Comparison of ENCODE assay signal across 36 cellular contexts in genomic region chr6:11407403-11407802, GRCh38.
"Had no signal": no experiment of that assay in that cellular context is flagged by ENCODE, and none has a peak within 500 bp of the region (broad histone marks: within the 10 kb centered on the region; RNA-seq: fewer than 3 reads in every experiment).

No MANE protein-coding gene starts in this region.

- H3K27me3 Mint-ChIP-seq: activated CD4-positive, alpha-beta T cell treated with anti-CD3 and anti-CD28 coated beads for 36 hours; activated CD8-positive, alpha-beta memory T cell treated with anti-CD3 and anti-CD28 coated beads, Interleukin-2, amount 10 ng/mL, durations not matched to agents 7 days and 5 days; activated naive CD4-positive, alpha-beta T cell treated with anti-CD3 and anti-CD28 coated beads, Interleukin-2, amount 50 U/mL, for 24 hours; activated naive CD8-positive, alpha-beta T cell; activated naive CD8-positive, alpha-beta T cell treated with anti-CD3 and anti-CD28 coated beads, Interleukin-2, amount 10 ng/mL, durations not matched to agents 7 days and 5 days; activated naive CD8-positive, alpha-beta T cell treated with anti-CD3 and anti-CD28 coated beads, Interleukin-2, amount 50 U/mL, for 24 hours; activated T-cell treated with anti-CD3 and anti-CD28 coated beads, Interleukin-2, amount 50 U/mL, for 24 hours; brain had no signal

- H3K27ac ChIP-seq: ascending aorta, cardiac muscle cell, WERI-Rb-1 had no signal

- H3K4me3 ChIP-seq: ascending aorta, cardiac muscle cell had no signal

- ATAC-seq: activated CD4-positive, alpha-beta T cell treated with anti-CD3 and anti-CD28 coated beads for 36 hours; activated CD4-positive, CD25-positive, alpha-beta regulatory T cell treated with anti-CD3 and anti-CD28 coated beads, Interleukin-2, amount 50 U/mL, for 24 hours; activated CD8-positive, alpha-beta memory T cell treated with anti-CD3 and anti-CD28 coated beads, Interleukin-2, amount 10 ng/mL, durations not matched to agents 7 days and 5 days; activated CD8-positive, alpha-beta T cell treated with anti-CD3 and anti-CD28 coated beads, Interleukin-2, amount 10 ng/mL, durations not matched to agents 7 days and 5 days; activated naive CD8-positive, alpha-beta T cell treated with anti-CD3 and anti-CD28 coated beads, Interleukin-2, amount 50 U/mL, for 24 hours; WTC11 had no signal

- H3K36me3 ChIP-seq: ascending aorta, cardiac muscle cell, WERI-Rb-1 had no signal

- H3K9me3 Mint-ChIP-seq: activated CD4-positive, alpha-beta T cell treated with anti-CD3 and anti-CD28 coated beads, Interleukin-2, amount 10 ng/mL, durations not matched to agents 7 days and 5 days; activated naive CD4-positive, alpha-beta T cell treated with anti-CD3 and anti-CD28 coated beads, Interleukin-2, amount 50 U/mL, for 24 hours; activated naive CD8-positive, alpha-beta T cell treated with anti-CD3 and anti-CD28 coated beads, Interleukin-2, amount 50 U/mL, for 24 hours; activated T-cell treated with anti-CD3 and anti-CD28 coated beads, Interleukin-2, amount 50 U/mL, for 24 hours; activated T-helper 2 cell treated with anti-CD3 and anti-CD28 coated beads, Interferon-gamma antibody, Interleukin-2, Interleukin-4, amounts not matched to agents 10 μg/mL and 5 μg/mL and 100 μg/mL, durations not matched to agents 14 hours and 24 hours and 36 hours; brain; T-helper 1 cell treated with Interleukin-12 subunit alpha and Interleukin-12 subunit beta and Interleukin-4 antibody, amounts not matched to agents 30 μg/mL and 1 μg/mL, for 36 hours had no signal

- H3K27me3 ChIP-seq: ascending aorta, cardiac muscle cell had no signal

- H3K27ac Mint-ChIP-seq: activated CD4-positive, alpha-beta memory T cell treated with anti-CD3 and anti-CD28 coated beads, Interleukin-2, amount 10 ng/mL, durations not matched to agents 7 days and 5 days; activated CD4-positive, alpha-beta T cell treated with anti-CD3 and anti-CD28 coated beads for 36 hours; activated CD4-positive, alpha-beta T cell treated with anti-CD3 and anti-CD28 coated beads, Interleukin-2, amount 10 ng/mL, durations not matched to agents 7 days and 5 days; activated CD8-positive, alpha-beta memory T cell treated with anti-CD3 and anti-CD28 coated beads, Interleukin-2, amount 10 ng/mL, durations not matched to agents 7 days and 5 days; activated CD8-positive, alpha-beta T cell treated with anti-CD3 and anti-CD28 coated beads, Interleukin-2, amount 10 ng/mL, durations not matched to agents 7 days and 5 days; activated naive CD4-positive, alpha-beta T cell treated with anti-CD3 and anti-CD28 coated beads, Interleukin-2, amount 10 ng/mL, durations not matched to agents 7 days and 5 days; activated naive CD4-positive, alpha-beta T cell treated with anti-CD3 and anti-CD28 coated beads, Interleukin-2, amount 50 U/mL, for 24 hours; activated naive CD8-positive, alpha-beta T cell; activated naive CD8-positive, alpha-beta T cell treated with anti-CD3 and anti-CD28 coated beads, Interleukin-2, amount 10 ng/mL, durations not matched to agents 7 days and 5 days; activated naive CD8-positive, alpha-beta T cell treated with anti-CD3 and anti-CD28 coated beads, Interleukin-2, amount 50 U/mL, for 24 hours; activated T-cell treated with anti-CD3 and anti-CD28 coated beads, Interleukin-2, amount 50 U/mL, for 24 hours; activated T-helper 2 cell treated with anti-CD3 and anti-CD28 coated beads, Interferon-gamma antibody, Interleukin-2, Interleukin-4, amounts not matched to agents 10 μg/mL and 5 μg/mL and 100 μg/mL, durations not matched to agents 14 hours and 24 hours and 36 hours; brain; T-helper 1 cell treated with Interleukin-12 subunit alpha and Interleukin-12 subunit beta and Interleukin-4 antibody, amounts not matched to agents 30 μg/mL and 1 μg/mL, for 36 hours; T-helper 2 cell treated with Interferon-gamma antibody and Interleukin-4, amounts not matched to agents 5 μg/mL and 100 μg/mL, for 36 hours; WTC11 had no signal

- H3K36me3 Mint-ChIP-seq: activated naive CD4-positive, alpha-beta T cell treated with anti-CD3 and anti-CD28 coated beads, Interleukin-2, amount 50 U/mL, for 24 hours; brain; WTC11 had no signal

- DNase-seq: activated CD4-positive, alpha-beta memory T cell treated with anti-CD3 and anti-CD28 coated beads, Interleukin-2, amount 10 ng/mL, durations not matched to agents 7 days and 5 days; activated CD4-positive, alpha-beta T cell treated with anti-CD3 and anti-CD28 coated beads for 1 hour; activated CD4-positive, alpha-beta T cell treated with anti-CD3 and anti-CD28 coated beads for 36 hours; activated CD4-positive, alpha-beta T cell treated with anti-CD3 and anti-CD28 coated beads for 48 hours; activated CD4-positive, alpha-beta T cell treated with anti-CD3 and anti-CD28 coated beads, Interleukin-2, amount 10 ng/mL, durations not matched to agents 7 days and 5 days; activated CD4-positive, alpha-beta T cell treated with anti-CD3 and anti-CD28 coated beads, Interleukin-2, amount 50 U/mL, for 48 hours; activated CD4-positive, CD25-positive, alpha-beta regulatory T cell; activated CD8-positive, alpha-beta memory T cell treated with anti-CD3 and anti-CD28 coated beads for 24 hours; activated CD8-positive, alpha-beta memory T cell treated with anti-CD3 and anti-CD28 coated beads, Interleukin-2, amount 10 ng/mL, durations not matched to agents 7 days and 5 days; activated CD8-positive, alpha-beta memory T cell treated with anti-CD3 and anti-CD28 coated beads, Interleukin-2, amount 50 U/mL, for 48 hours; activated CD8-positive, alpha-beta T cell treated with anti-CD3 and anti-CD28 coated beads, Interleukin-2, amount 10 ng/mL, durations not matched to agents 7 days and 5 days; activated effector memory CD4-positive, alpha-beta T cell treated with Interleukin-2 at 50 U/mL for 16 hours; activated gamma-delta T cell; activated naive CD4-positive, alpha-beta T cell treated with anti-CD3 and anti-CD28 coated beads, Interleukin-2, amount 10 ng/mL, durations not matched to agents 7 days and 5 days; activated naive CD4-positive, alpha-beta T cell treated with Interleukin-2 at 50 U/mL for 16 hours; activated naive CD8-positive, alpha-beta T cell treated with anti-CD3 and anti-CD28 coated beads, Interleukin-2, amount 10 ng/mL, durations not matched to agents 7 days and 5 days; activated naive CD8-positive, alpha-beta T cell treated with anti-CD3 and anti-CD28 coated beads, Interleukin-2, amount 50 U/mL, for 24 hours; activated T-cell treated with anti-CD3 and anti-CD28 coated beads, Interleukin-2, amount 50 U/mL, for 24 hours; activated T-cell treated with anti-CD3 and anti-CD28 coated beads, Interleukin-2, amount 50 U/mL, for 48 hours; amygdala; anterior cingulate cortex; central memory CD4-positive, alpha-beta T cell; T-helper 1 cell; T-helper 2 cell; T-helper 9 cell; WERI-Rb-1 had no signal

- H3K9me3 ChIP-seq: ascending aorta had no signal

- H3K4me3 Mint-ChIP-seq: activated CD4-positive, alpha-beta memory T cell treated with anti-CD3 and anti-CD28 coated beads, Interleukin-2, amount 10 ng/mL, durations not matched to agents 7 days and 5 days; activated CD4-positive, alpha-beta T cell treated with anti-CD3 and anti-CD28 coated beads for 36 hours; activated CD4-positive, alpha-beta T cell treated with anti-CD3 and anti-CD28 coated beads, Interleukin-2, amount 10 ng/mL, durations not matched to agents 7 days and 5 days; activated CD8-positive, alpha-beta memory T cell treated with anti-CD3 and anti-CD28 coated beads, Interleukin-2, amount 10 ng/mL, durations not matched to agents 7 days and 5 days; activated CD8-positive, alpha-beta T cell treated with anti-CD3 and anti-CD28 coated beads, Interleukin-2, amount 10 ng/mL, durations not matched to agents 7 days and 5 days; activated naive CD4-positive, alpha-beta T cell treated with anti-CD3 and anti-CD28 coated beads, Interleukin-2, amount 10 ng/mL, durations not matched to agents 7 days and 5 days; activated naive CD4-positive, alpha-beta T cell treated with anti-CD3 and anti-CD28 coated beads, Interleukin-2, amount 50 U/mL, for 24 hours; activated naive CD8-positive, alpha-beta T cell; activated naive CD8-positive, alpha-beta T cell treated with anti-CD3 and anti-CD28 coated beads, Interleukin-2, amount 10 ng/mL, durations not matched to agents 7 days and 5 days; activated naive CD8-positive, alpha-beta T cell treated with anti-CD3 and anti-CD28 coated beads, Interleukin-2, amount 50 U/mL, for 24 hours; activated T-cell treated with anti-CD3 and anti-CD28 coated beads, Interleukin-2, amount 50 U/mL, for 24 hours; brain; T-helper 1 cell treated with Interleukin-12 subunit alpha and Interleukin-12 subunit beta and Interleukin-4 antibody, amounts not matched to agents 30 μg/mL and 1 μg/mL, for 36 hours; T-helper 2 cell treated with Interferon-gamma antibody and Interleukin-4, amounts not matched to agents 5 μg/mL and 100 μg/mL, for 36 hours; WTC11 had no signal
